ENCODE assay signal across 11 cellular contexts in genomic region chr6:139308284-139308916, GRCh38. TPM values are rescaled to one million over a fixed set of nuclear protein-coding genes. Genes with fewer than 3 reads are reported as not detected.
A peak's percentile ranks its signal among the peaks of the same experiment; 100 is the strongest.
DNase-seq lines count a peak whose midpoint lies in the region; ATAC-seq, FAIRE-seq and TF ChIP-seq lines count a peak whose summit lies in the region.
"Had no signal": no experiment of that assay in that cellular context is flagged by ENCODE, and none has a peak within 500 bp of the region (broad histone marks: within the 10 kb centered on the region; RNA-seq: fewer than 3 reads in every experiment).

No MANE protein-coding gene starts in this region.

- H2AFZ ChIP-seq in GM12878 (ENCODE audit: control insufficient read depth, low read depth, low read length) = no peak overlapping the region

- peak; percentile 44 for FAIRE-seq in GM12878 (lab: Jason Lieb, UNC)
- no peak for FAIRE-seq in frontal cortex (lab: Jason Lieb, UNC)

- H3K9ac ChIP-seq in GM12878 (ENCODE audit: control insufficient read depth, insufficient read depth, low read length) = no peak overlapping the region

- H3K27me3 ChIP-seq in left ventricle myocardium inferior (ENCODE audit: low read depth) (no peaks in the 10 kb centered on the region), GM12878 (replicated peaks in 1 of 2; ENCODE audit: control insufficient read depth in 2 of 2, insufficient read depth in 2 of 2, low read length in 1 of 2) (no peaks in the 10 kb centered on the region)

- no peaks in the 10 kb centered on the region for H4K20me1 ChIP-seq in GM12878 (ENCODE audit: control insufficient read depth, insufficient read depth)

- RAD21 ChIA-PET in GM12878 (lab: Charles Lee; ENCODE audit: unreplicated experiment) = interaction anchor here (1.1 kb wide), 1 partner anchor 89 kb away, joined by 4 read pairs; no protein-coding TSS in a partner anchor

- H3K36me3 ChIP-seq in left ventricle myocardium inferior (no peaks in the 10 kb centered on the region), GM12878 (ENCODE audit: control insufficient read depth in 2 of 2, insufficient read depth in 2 of 2, low read length in 1 of 2) (no peaks in the 10 kb centered on the region)

- BruUV-seq in GM12878 (replicated peaks; lab: Mats Ljungman, UMichigan) = no TSS peak

- H3K4me3 ChIP-seq in left ventricle myocardium inferior (no peak overlapping the region), GM12878 (no peak overlapping the region)

- TF ChIP-seq CTCF in left ventricle myocardium inferior (IDR thresholded peaks at IDR 0.05; ENCODE audit: borderline replicate concordance) (no peak), GM12878 (IDR thresholded peaks at IDR 0.05 in 2 of 3, conservative IDR thresholded peaks at IDR 0.05 in 1 of 3; ENCODE audit: control insufficient read depth in 2 of 3, extremely low read depth in 1 of 3, insufficient read depth in 1 of 3, low read depth in 3 of 3, low read length in 3 of 3) (no peak)

- no peak for TF ChIP-seq EP300 in GM12878 (IDR thresholded peaks at IDR 0.05; ENCODE audit: borderline replicate concordance in 1 of 2, control insufficient read depth in 1 of 2, low read depth in 2 of 2, low read length in 2 of 2)

- DNase-seq in left ventricle myocardium superior = no peak
- DNase-seq in left ventricle myocardium inferior = no peak
- DNase-seq in GM12878 (ENCODE audit: low read depth, low spot score) = no peak
- no peak for DNase-seq in islet precursor cell
- DNase-seq in NCI-H2081 (lab: John Stamatoyannopoulos, UW) = no peak
- DNase-seq in GOT3 (lab: John Stamatoyannopoulos, UW) = no peak
- DNase-seq in frontal cortex (ENCODE audit: low spot score in 2 of 2) = no peak
- DNase-seq: COR-L47; Karpas-422; naive thymus-derived CD8-positive, alpha-beta T cell had no signal

- SMC1A ChIA-PET in GM12878 (lab: Charles Lee; ENCODE audit: uncharacterized antibody, unreplicated experiment) = no interaction called here

- ATAC-seq in left ventricle myocardium superior = peak; percentile 39
- ATAC-seq in HG03175 (IDR thresholded peaks at IDR 0.05; ENCODE audit: unreplicated experiment) = peak; percentile 68
- 0 out of 3 replicates have a peak, but pooled peaks have one; percentile 21 for ATAC-seq in GM12878
- ATAC-seq: naive thymus-derived CD8-positive, alpha-beta T cell had no signal

- H3K27ac ChIP-seq in left ventricle myocardium inferior (replicated peaks) = no peak overlapping the region
- no peak overlapping the region for H3K27ac ChIP-seq in GM12878 (ENCODE audit: control insufficient read depth, insufficient read depth)

- intact Hi-C loops in left ventricle myocardium superior (cut with micrococcal nuclease) = no loop called here
- intact Hi-C loops in left ventricle myocardium inferior (cut with micrococcal nuclease) = no loop called here
- intact Hi-C loops in GM12878 (cut with micrococcal nuclease; ENCODE audit: unreplicated experiment) = no loop called here

- no peak overlapping the region for H3K4me2 ChIP-seq in GM12878 (ENCODE audit: control insufficient read depth, insufficient read depth)

- POLR2A ChIA-PET in GM12878 (lab: Charles Lee) = no interaction called here

- no peaks in the 10 kb centered on the region for H3K9me3 ChIP-seq in left ventricle myocardium inferior (replicated peaks)
- no peaks in the 10 kb centered on the region for H3K9me3 ChIP-seq in GM12878 (replicated peaks; ENCODE audit: control insufficient read depth, insufficient read depth, low read length)

- 31% methylated on average over 5 of the region's 5 CpGs for WGBS in GM12878 (ENCODE audit: insufficient coverage, insufficient replicate concordance, low lambda C conversion rate, missing lambda C conversion rate)

- TF ChIP-seq POLR2A in GM12878 (IDR thresholded peaks at IDR 0.05; ENCODE audit: low read depth, low read length) = no peak

- H3K4me1 ChIP-seq in left ventricle myocardium inferior (peaks cover 4% of the 10 kb centered on the region), GM12878 (ENCODE audit: control insufficient read depth, insufficient read depth, low read length) (no peaks in the 10 kb centered on the region; the same call in 1 of the 2 replicates)

- in situ Hi-C loops in GM12878 (cut with MboI) = no loop called here

- CTCF ChIA-PET in GM12878 (lab: Yijun Ruan, JAX) = interaction anchor here (0.7 to 1.4 kb wide), 3 partner anchors 56 to 164 kb away, joined by 3 to 5 read pairs (median 3); no protein-coding TSS in a partner anchor

- TF ChIP-seq RAD21 in GM12878 (IDR thresholded peaks at IDR 0.05; ENCODE audit: insufficient read depth, low read depth, low read length) = no peak

- H3K79me2 ChIP-seq in GM12878 (ENCODE audit: control insufficient read depth, insufficient read depth, low read length) = no peaks in the 10 kb centered on the region

TF ChIP-seq in GM12878, 131 proteins besides CTCF, POLR2A, EP300 and RAD21 (continues in another document):
- TF ChIP-seq ATF2 (IDR thresholded peaks at IDR 0.05; ENCODE audit: low read length) (0 out of 2 replicates have a peak, but pooled peaks have one; percentile 23), TBL1XR1 (IDR thresholded peaks at IDR 0.05; ENCODE audit: low read depth, low read length) (no peak), IKZF1 (conservative IDR thresholded peaks at IDR 0.05) (0 out of 2 replicates have a peak, but pooled peaks have one; percentile 10), PBX3 (IDR thresholded peaks at IDR 0.05; ENCODE audit: insufficient replicate concordance, low read depth, low read length) (no peak), ZBTB40 (IDR thresholded peaks at IDR 0.05; ENCODE audit: borderline replicate concordance) (no peak)

RNA-seq across cellular contexts. Expression of gene TXLNB, which starts 16.6 kb away (rescaled TPM):
- total RNA-seq in left ventricle myocardium superior (133 TPM), left ventricle myocardium inferior (137 TPM), GM12878 (2014; rRNA removed) (0.23 and 0.27 TPM in 2 replicates), GM12878 (2014; rRNA removed; fragmentation: Illumina TruSeq; extraction: Trizol) (0.36 and 0.69 TPM in 2 replicates), GM12878 (2021) (0.21 TPM in 2 replicates), frontal cortex (0.82 TPM)
- 9.3 and 10.2 TPM in 2 replicates for total RNA-seq in GM12878 (2013; cell fraction: nucleolus; rRNA removed)
- polyA plus RNA-seq in GM12878 (2011; ENCODE audit: low read depth) = 0.29 TPM
- polyA plus RNA-seq in GM12878 (2011; rRNA removed) (1.3 and 2.1 TPM in 2 replicates), GM12878 (2014; fragmentation: Illumina TruSeq; extraction: Trizol) (0.05 and 0.22 TPM in 2 replicates), GM12878 (2014; fragmentation: Nextera tagmentation; extraction: Ambion mirVana) (under 1 TPM; 0.07 to 0.10 TPM), GM12878 (2014; rRNA removed) (0.05 and 0.68 TPM in 2 replicates), GM12878 (2016; fragmentation: Nextera tagmentation; extraction: Ambion mirVana) (under 1 TPM in 1 of 2 experiments, not detected in 1; 0.21 TPM)
- 0.57 and 0.89 TPM in 2 replicates for polyA plus RNA-seq in GM12878 (2011; cell fraction: cytosol; rRNA removed)
- polyA plus RNA-seq in GM12878 (2011; cell fraction: nucleus; rRNA removed) = 1.5 and 2.4 TPM in 2 replicates
- polyA plus RNA-seq in GM12878 (2012) = 0.38 and 1.1 TPM in 2 replicates
- polyA minus RNA-seq in GM12878 (2011; rRNA and poly(A)+ RNA removed) = 1.9 and 2.2 TPM in 2 replicates
- polyA minus RNA-seq in GM12878 (2011; cell fraction: cytosol; rRNA and poly(A)+ RNA removed) = 1.3 TPM in 1 of 2 replicates, not detected in the other
- 1.3 and 1.6 TPM in 2 replicates for polyA minus RNA-seq in GM12878 (2011; cell fraction: nucleus; rRNA and poly(A)+ RNA removed)

Comparison
In these comparisons a context has a peak if more than half of its experiments do, and no peak if none do; other contexts are left out.
1. RNA of gene TXLNB, which starts 16.6 kb away (total RNA-seq): 137 TPM in left ventricle myocardium inferior (single experiment) and 133 TPM in left ventricle myocardium superior (single experiment); 0.82 TPM in frontal cortex (single experiment) and 0.21 to 10.2 TPM in GM12878; every median in the first group is over 10 times any median in the second.
2. Peak in every context shown above with its lines, with median percentiles within 50 percentile points of each other: ATAC-seq.